ENCODE assay signal across 8 cellular contexts in the genomic region with DNA sequence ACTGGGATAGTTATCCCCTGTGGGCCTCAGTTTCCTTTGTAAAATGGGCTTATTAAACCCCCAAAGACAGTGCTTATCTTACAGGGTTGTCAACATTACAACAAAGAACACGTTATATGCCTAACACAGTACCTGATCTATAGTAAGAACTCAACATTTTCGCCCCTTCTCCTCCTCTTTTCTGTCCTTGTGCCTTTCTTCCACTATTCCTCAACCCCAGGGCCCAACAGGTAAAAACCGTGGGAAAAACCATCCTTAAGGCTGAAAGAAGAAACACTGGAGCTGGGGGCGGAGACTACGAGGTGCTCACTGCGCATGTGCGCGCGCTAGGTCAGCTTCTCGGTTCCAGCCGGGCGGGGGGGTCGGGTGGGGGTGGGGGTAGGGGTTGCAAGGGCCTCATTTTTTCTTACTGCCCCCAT. TPM values are rescaled to one million over a fixed set of nuclear protein-coding genes. Genes with fewer than 3 reads are reported as not detected.
DNase-seq lines count a peak whose midpoint lies in the region; ATAC-seq and TF ChIP-seq lines count a peak whose summit lies in the region.

No MANE protein-coding gene starts in this region.

- H3K9ac ChIP-seq in HUES6 (ENCODE audit: low read length) (peak overlapping the region; percentile 88), SK-N-SH (peak overlapping the region; percentile 96; the same call in 1 of the 2 replicates)

- H3K36me3 ChIP-seq in HUES6 (ENCODE audit: control insufficient read depth, insufficient read depth, low read length) (peaks cover 6% of the 10 kb centered on the region; the same call in 1 of the 2 replicates), SK-N-SH (replicated peaks in 1 of 2; ENCODE audit: control insufficient read depth in 1 of 2, insufficient read depth in 2 of 2, low read length in 1 of 2) (peaks cover 0 to 5% of the 10 kb centered on the region in 2 experiments), lung (ENCODE audit: control insufficient read depth in 2 of 2, insufficient read depth in 2 of 2, low read length in 2 of 2) (no peaks in the 10 kb centered on the region)

- H3K4me2 ChIP-seq in SK-N-SH: peak overlapping the region; percentile 75

- no peaks in the 10 kb centered on the region for H3K27me3 ChIP-seq in AG04450 (ENCODE audit: control insufficient read depth, insufficient read depth, low read length)
- no peaks in the 10 kb centered on the region for H3K27me3 ChIP-seq in HUES6 (ENCODE audit: control insufficient read depth, insufficient read depth, low read length)
- H3K27me3 ChIP-seq in SK-N-SH (ENCODE audit: insufficient read depth): no peaks in the 10 kb centered on the region
- no peaks in the 10 kb centered on the region for H3K27me3 ChIP-seq in lung (ENCODE audit: control insufficient read depth, insufficient read depth)

- H3K9me3 ChIP-seq in AG04450 (ENCODE audit: control insufficient read depth, insufficient read depth, low read length): no peaks in the 10 kb centered on the region
- H3K9me3 ChIP-seq in HUES6 (ENCODE audit: control insufficient read depth, insufficient read depth, low read depth, low read length): no peaks in the 10 kb centered on the region; the same call in 1 of the 2 replicates
- no peaks in the 10 kb centered on the region; the same call in 1 of the 2 replicates for H3K9me3 ChIP-seq in SK-N-SH
- H3K9me3 ChIP-seq in lung (ENCODE audit: control insufficient read depth in 2 of 2, insufficient read depth in 1 of 2, low read length in 1 of 2): peaks cover 0 to 2% of the 10 kb centered on the region in 2 donors

- H4K20me1 ChIP-seq in SK-N-SH (ENCODE audit: insufficient read depth): no peaks in the 10 kb centered on the region

- TF ChIP-seq EP300 in SK-N-SH (IDR thresholded peaks at IDR 0.05; ENCODE audit: borderline replicate concordance in 1 of 2, low read depth in 1 of 2, low read length in 1 of 2): no peak

- TF ChIP-seq CTCF in AG04450 (IDR thresholded peaks at IDR 0.05; ENCODE audit: low read depth, low read length): no peak
- TF ChIP-seq CTCF in SK-N-SH (IDR thresholded peaks at IDR 0.05): no peak
- TF ChIP-seq CTCF in lung (IDR thresholded peaks at IDR 0.05; ENCODE audit: control extremely low read depth, extremely low read depth): no peak

- ATAC-seq in GM18870 (IDR thresholded peaks at IDR 0.05; ENCODE audit: unreplicated experiment) (peak; percentile 12), lung (ENCODE audit: insufficient read depth, low FRiP score) (peak; percentile 29)

- TF ChIP-seq RAD21 in SK-N-SH (IDR thresholded peaks at IDR 0.05; ENCODE audit: low read length): no peak

- H3K4me3 ChIP-seq in AG04450 (ENCODE audit: low read depth, low read length) (peak overlapping the region; percentile 66), HUES6 (ENCODE audit: low read depth, low read length) (peak overlapping the region; percentile 86), SK-N-SH (ENCODE audit: low read depth in 2 of 2, low read length in 1 of 2) (peak overlapping the region; percentile 30 to 55), lung (peak overlapping the region; percentile 39)

- H3K27ac ChIP-seq in AG04450 (ENCODE audit: low read depth, low read length) (peak overlapping the region; percentile 97), HUES6 (ENCODE audit: low read depth, low read length) (peak overlapping the region; percentile 91; the same call in 1 of the 2 replicates), SK-N-SH (ENCODE audit: low read depth in 2 of 2, low read length in 1 of 2) (peak overlapping the region; percentile 90 to 95), lung (ENCODE audit: low read depth in 1 of 2, low read length in 1 of 2) (peak overlapping the region; percentile 95 to 99)

- POLR2A ChIA-PET in AG04450 (lab: Yijun Ruan, JAX) (interaction anchor here (0.6 kb wide), 1 partner anchor 10 kb away, joined by 3 read pairs; no protein-coding TSS in a partner anchor), SK-N-SH (lab: Yijun Ruan, JAX) (no interaction called here)

- 14% methylated on average over 13 of the region's 13 CpGs for WGBS in SK-N-SH (ENCODE audit: low lambda C conversion rate)
- WGBS in lung, 2 donors: 6 to 16% methylated on average over 3 to 13 of the region's 13 CpGs

- no peaks in the 10 kb centered on the region for H3K9me2 ChIP-seq in SK-N-SH

- H3K4me1 ChIP-seq in HUES6 (ENCODE audit: control insufficient read depth, insufficient read depth, low read length) (peaks cover 8% of the 10 kb centered on the region), SK-N-SH (ENCODE audit: control insufficient read depth in 1 of 2, insufficient read depth in 2 of 2, low read depth in 1 of 2, low read length in 1 of 2) (no peaks in the 10 kb centered on the region), lung (ENCODE audit: control insufficient read depth in 2 of 2, insufficient read depth in 2 of 2, low read length in 2 of 2) (no peaks in the 10 kb centered on the region)

- DNase-seq in AG04450 (ENCODE audit: low read depth, low spot score) (no peak), SK-N-SH (peak; percentile 36), dedifferentiated amniotic fluid mesenchymal stem cell (ENCODE audit: extremely low spot score) (peak; percentile 51), lung (ENCODE audit: low spot score) (no peak), foreskin melanocyte (no peak)
- DNase-seq in stimulated activated CD8-positive, alpha-beta memory T cell treated with anti-CD3 and anti-CD28 coated beads, Interleukin-4, amount 100 ng/mL, for 48 hours: peak; percentile 75

- peaks cover 13% of the 10 kb centered on the region for H3F3A ChIP-seq in SK-N-SH (replicated peaks; ENCODE audit: insufficient read depth)

- H3K79me2 ChIP-seq in SK-N-SH (ENCODE audit: insufficient read depth): peaks cover 39% of the 10 kb centered on the region

- H2AFZ ChIP-seq in SK-N-SH (ENCODE audit: low read depth): peak overlapping the region; percentile 48; the same call in 1 of the 2 replicates

- CTCF ChIA-PET in AG04450 (lab: Charles Lee): interaction anchor here (0.9 kb wide), 1 partner anchor 27 kb away, joined by 11 read pairs; no protein-coding TSS in a partner anchor
- CTCF ChIA-PET in SK-N-SH (lab: Yijun Ruan, JAX): no interaction called here

TF ChIP-seq in SK-N-SH, 30 proteins besides CTCF, POLR2A, EP300 and RAD21:
- TF ChIP-seq GATA2 (CRISPR knock-in tag; IDR thresholded peaks at IDR 0.05): no peak
- TF ChIP-seq NRF1 (IDR thresholded peaks at IDR 0.05; ENCODE audit: low read depth, low read length): peak; percentile 70

RNA-seq across cellular contexts. Expression of gene XIAP, which starts 0.4 kb away (rescaled TPM):
- polyA plus RNA-seq in AG04450 (2011; rRNA removed): 15.8 and 18.6 TPM in 2 replicates
- 17.4 and 21.2 TPM in 2 replicates for polyA minus RNA-seq in AG04450 (2011; rRNA and poly(A)+ RNA removed)
- 8.0 and 9.1 TPM in 2 replicates for polyA plus RNA-seq in SK-N-SH (2012; rRNA removed)
- 10.7 and 12.1 TPM in 2 replicates for polyA plus RNA-seq in SK-N-SH (2012; cell fraction: cytosol; rRNA removed)
- polyA plus RNA-seq in SK-N-SH (2012; cell fraction: nucleus; rRNA removed): 8.1 and 9.3 TPM in 2 replicates
- 10 to 100 TPM; 56.2 to 58.6 TPM for total RNA-seq in lung
- polyA plus RNA-seq in lung: 10 to 100 TPM in 1 of 2 donors, 1 to 10 TPM in 1; 8.5 to 15.3 TPM

Comparison
In these comparisons a context has a peak if more than half of its experiments do, and no peak if none do; other contexts are left out.
1. DNase-seq: peak in SK-N-SH (single experiment), dedifferentiated amniotic fluid mesenchymal stem cell (single experiment) and stimulated activated CD8-positive, alpha-beta memory T cell treated with anti-CD3 and anti-CD28 coated beads, Interleukin-4, amount 100 ng/mL, for 48 hours (single experiment); none in AG04450 (single experiment), lung (single experiment) and foreskin melanocyte (single experiment).
2. Peak in every context shown above with its lines, with median percentiles within 50 percentile points of each other: H3K27ac ChIP-seq and H3K4me3 ChIP-seq.